In the genomic region with DNA sequence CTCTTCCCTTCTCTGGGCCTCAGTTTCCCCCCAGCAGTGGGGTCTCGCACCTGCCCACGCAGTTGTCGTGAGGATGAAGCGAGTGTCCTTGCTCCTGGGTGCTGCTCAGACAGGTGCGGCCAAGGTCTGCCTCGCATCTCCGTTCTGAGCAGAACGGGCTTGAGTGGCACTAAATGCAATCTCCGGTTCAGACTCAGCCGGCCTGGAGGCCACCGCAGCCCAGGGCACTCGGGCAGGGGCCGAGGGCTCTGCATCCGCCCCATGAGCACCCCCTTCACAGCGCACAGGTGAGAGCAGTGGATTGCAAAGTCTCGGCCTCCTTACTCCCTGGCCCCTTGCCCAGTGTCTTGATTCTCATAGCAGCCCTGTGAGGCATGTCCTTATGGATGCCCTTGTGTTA, we compare ENCODE assay signal across 25 cellular contexts. TPM values are rescaled to one million over a fixed set of nuclear protein-coding genes. Genes with fewer than 3 reads are reported as not detected.
DNase-seq lines count a peak whose midpoint lies in the region; ATAC-seq, FAIRE-seq and TF ChIP-seq lines count a peak whose summit lies in the region.
"Had no signal": no experiment of that assay in that cellular context is flagged by ENCODE, and none has a peak within 500 bp of the region (broad histone marks: within the 10 kb centered on the region; RNA-seq: fewer than 3 reads in every experiment).

No MANE protein-coding gene starts in this region.

- no peak for DNase-seq in IMR-90
- no peak for DNase-seq in H1 (ENCODE audit: low read depth in 1 of 2, low spot score in 2 of 2)
- no peak for DNase-seq in neural progenitor cell (ENCODE audit: low spot score)
- DNase-seq in upper lobe of right lung: peak; percentile 54
- DNase-seq in NCI-H446 treated with DMSO at 0.1 percent for 48 hours (lab: John Stamatoyannopoulos, UW): no peak
- no peak for DNase-seq in RPMI8226
- DNase-seq: CD4-positive, alpha-beta T cell; COR-L47; DMS 273 treated with DMSO at 0.1 percent for 48 hours; DMS79 treated with DMSO at 0.1 percent for 48 hours; HCEC 1CT; NCI-H1105; NCI-H146; NCI-H2029; NCI-H226; NCI-H524 treated with DMSO at 0.1 percent for 48 hours; NCI-H82; SHP77 had no signal

- peaks cover 3% of the 10 kb centered on the region for H3F3A ChIP-seq in neural progenitor cell (ENCODE audit: low read depth)

- TF ChIP-seq POLR2A in IMR-90 (IDR thresholded peaks at IDR 0.05; ENCODE audit: low read depth, low read length) (no peak), H1 (IDR thresholded peaks at IDR 0.05; ENCODE audit: control extremely low read depth in 1 of 2, low read depth in 2 of 2, low read length in 2 of 2) (no peak)

- H3K23me2 ChIP-seq in H1 (ENCODE audit: low read depth, low read length): peaks cover 5% of the 10 kb centered on the region; the same call in 1 of the 2 replicates

- in situ Hi-C loops in IMR-90 (cut with MboI; ENCODE audit: low sequenced_read_pairs): no loop called here

- H2BK15ac ChIP-seq in IMR-90 (ENCODE audit: low read depth, low read length) (no peak overlapping the region), H1 (ENCODE audit: low read length) (no peak overlapping the region; the same call in 1 of the 2 replicates)

- H3K4me3 Mint-ChIP-seq in neural progenitor cell: peak overlapping the region; percentile 73
- H3K4me3 Mint-ChIP-seq: CD4-positive, alpha-beta T cell; IgD-negative memory B cell had no signal

- H2BK120ac ChIP-seq in IMR-90 (ENCODE audit: low read depth, low read length) (no peak overlapping the region), H1 (replicated peaks; ENCODE audit: low read depth, low read length) (no peak overlapping the region)

- no peak for TF ChIP-seq RAD21 in IMR-90 (IDR thresholded peaks at IDR 0.05; ENCODE audit: low read length)
- TF ChIP-seq RAD21 in H1 (IDR thresholded peaks at IDR 0.05 in 1 of 2, conservative IDR thresholded peaks at IDR 0.05 in 1 of 2; ENCODE audit: low read depth in 2 of 2, low read length in 2 of 2): no peak

- H3K36me3 ChIP-seq in IMR-90 (ENCODE audit: control insufficient read depth, insufficient read depth, low read length) (no peaks in the 10 kb centered on the region), H1 (ENCODE audit: control insufficient read depth in 2 of 4, insufficient read depth in 4 of 4, low read length in 3 of 4) (no peaks in the 10 kb centered on the region), neural progenitor cell (no peaks in the 10 kb centered on the region), upper lobe of right lung (no peaks in the 10 kb centered on the region)

- 77% methylated on average over 12 of the region's 16 CpGs; no CpG with 5 or more reads in 1 of the 2 experiments for WGBS in IMR-90 (ENCODE audit: extremely low coverage in 2 of 2, insufficient read length in 1 of 2), 2 experiments
- WGBS in H1 (ENCODE audit: extremely low coverage in 1 of 2, insufficient coverage in 1 of 2, insufficient read length in 1 of 2, insufficient replicate concordance in 2 of 2, low coverage in 1 of 2, low lambda C conversion rate in 2 of 2, missing lambda C conversion rate in 1 of 2), 2 experiments: 94% methylated on average over 16 of the region's 16 CpGs; no CpG with 5 or more reads in 1 of the 2 experiments

- H3K27ac Mint-ChIP-seq in neural progenitor cell: peak overlapping the region; percentile 96
- H3K27ac Mint-ChIP-seq: CD4-positive, alpha-beta T cell; IgD-negative memory B cell had no signal

- H3K36me3 Mint-ChIP-seq in neural progenitor cell: no peaks in the 10 kb centered on the region

- CTCF ChIA-PET in IMR-90 (lab: Yijun Ruan, JAX) (no interaction called here), H1 (lab: Charles Lee; ENCODE audit: partially characterized antibody) (interaction anchor here (0.8 to 8.7 kb wide), 6 partner anchors 78 to 128 kb away, joined by 3 to 75 read pairs (median 4); no protein-coding TSS in a partner anchor)

- H3K27ac ChIP-seq in IMR-90 (ENCODE audit: insufficient read depth, low read length) (no peak overlapping the region), H1 (ENCODE audit: low read depth, low read length) (no peak overlapping the region), neural progenitor cell (no peak overlapping the region), upper lobe of right lung (no peak overlapping the region)
- H3K27ac ChIP-seq: GM23248 had no signal

- dilution Hi-C loops in IMR-90 (cut with HindIII; ENCODE audit: low sequenced_read_pairs, unreplicated experiment): no loop called here

- FAIRE-seq in H1 (lab: Jason Lieb, UNC): no peak
- FAIRE-seq: A549, RCC 7860 had no signal

- no peak overlapping the region for H3K9ac ChIP-seq in IMR-90 (ENCODE audit: low read depth, low read length)
- no peak overlapping the region for H3K9ac ChIP-seq in H1 (replicated peaks in 1 of 4; ENCODE audit: extremely low read depth in 1 of 4, low read depth in 3 of 4, low read length in 3 of 4)
- no peak overlapping the region for H3K9ac ChIP-seq in neural progenitor cell
- H3K9ac ChIP-seq: GM23248 had no signal

- H3K79me1 ChIP-seq in IMR-90 (ENCODE audit: low read depth in 1 of 2, low read length in 2 of 2) (no peaks in the 10 kb centered on the region), H1 (ENCODE audit: low read depth, low read length) (no peaks in the 10 kb centered on the region)

- H4K5ac ChIP-seq in IMR-90 (ENCODE audit: low read depth, low read length) (no peak overlapping the region), H1 (ENCODE audit: insufficient read length, low read depth, low read length) (no peak overlapping the region)

- H3K27me3 Mint-ChIP-seq in neural progenitor cell (ENCODE audit: insufficient read depth, low read depth): peaks cover 14% of the 10 kb centered on the region
- H3K27me3 Mint-ChIP-seq: CD4-positive, alpha-beta T cell had no signal

- no TSS peak for BruUV-seq in IMR-90 (replicated peaks; lab: Mats Ljungman, UMichigan)

- H3K23ac ChIP-seq in IMR-90 (ENCODE audit: low read depth, low read length): no peak overlapping the region
- no peak overlapping the region for H3K23ac ChIP-seq in H1 (ENCODE audit: insufficient read length)

- H4K8ac ChIP-seq in IMR-90 (ENCODE audit: low read depth in 2 of 2, low read length in 2 of 2) (no peak overlapping the region), H1 (ENCODE audit: extremely low read depth, insufficient read depth, low read length) (no peak overlapping the region)

- no peaks in the 10 kb centered on the region for H3K9me3 ChIP-seq in IMR-90 (ENCODE audit: control insufficient read depth, insufficient read depth, low read length)
- H3K9me3 ChIP-seq in H1 (ENCODE audit: insufficient read depth in 2 of 2, low read depth in 1 of 2, low read length in 1 of 2): no peaks in the 10 kb centered on the region
- H3K9me3 ChIP-seq in neural progenitor cell (ENCODE audit: low read depth): no peaks in the 10 kb centered on the region
- H3K9me3 ChIP-seq in upper lobe of right lung: no peaks in the 10 kb centered on the region
- H3K9me3 ChIP-seq: A549 had no signal

- H3K18ac ChIP-seq in IMR-90 (ENCODE audit: low read depth, low read length) (no peak overlapping the region), H1 (ENCODE audit: extremely low read depth, low read length) (no peak overlapping the region)

- H4K20me1 ChIP-seq in IMR-90 (ENCODE audit: insufficient read depth, low read length) (0 out of 2 replicates have a peak, but pooled peaks cover 4% of the 10 kb centered on the region), H1 (replicated peaks in 1 of 2; ENCODE audit: control insufficient read depth in 1 of 2, insufficient read depth in 2 of 2, low read length in 2 of 2) (peaks cover 0 to 4% of the 10 kb centered on the region in 2 experiments), neural progenitor cell (ENCODE audit: low read depth) (no peaks in the 10 kb centered on the region)

- H2BK5ac ChIP-seq in IMR-90 (ENCODE audit: low read depth, low read length, poor library complexity, severe bottlenecking) (no peak overlapping the region), H1 (ENCODE audit: low read depth, low read length) (0 out of 2 replicates have a peak overlapping the region, but pooled peaks have one; percentile 97)

- H3K4ac ChIP-seq in IMR-90 (ENCODE audit: low read depth, low read length): no peak overlapping the region
- no peak overlapping the region for H3K4ac ChIP-seq in H1 (replicated peaks; ENCODE audit: insufficient read length, low read depth, low read length)

- intact Hi-C loops in IMR-90 (cut with micrococcal nuclease): no loop called here
- intact Hi-C loops in upper lobe of right lung (cut with DNase I): no loop called here

- ATAC-seq in IMR-90 (ENCODE audit: low read depth) (no peak), upper lobe of right lung (no peak), HG03565 (IDR thresholded peaks at IDR 0.05; ENCODE audit: unreplicated experiment) (no peak)
- ATAC-seq: A549 had no signal

- H3K27me3 ChIP-seq in IMR-90 (ENCODE audit: control insufficient read depth, insufficient read depth, low read length) (peaks cover 22% of the 10 kb centered on the region), H1 (replicated peaks in 1 of 4; ENCODE audit: control insufficient read depth in 3 of 4, extremely low read depth in 1 of 4, insufficient read depth in 3 of 4, low read length in 3 of 4) (no peaks in the 10 kb centered on the region; a peak in 3 of 7 replicates), neural progenitor cell (no peaks in the 10 kb centered on the region), upper lobe of right lung (no peaks in the 10 kb centered on the region)

- H4K91ac ChIP-seq in IMR-90 (ENCODE audit: insufficient read depth, low read depth, low read length) (no peak overlapping the region), H1 (replicated peaks; ENCODE audit: insufficient read length, low read length) (peak overlapping the region; percentile 98)

- POLR2A ChIA-PET in IMR-90 (lab: Charles Lee; ENCODE audit: unreplicated experiment) (no interaction called here), H1 (lab: Charles Lee; ENCODE audit: partially characterized antibody) (interaction anchor here (0.8 kb wide), 1 partner anchor 15 kb away, joined by 4 read pairs; no protein-coding TSS in a partner anchor)

- no peaks in the 10 kb centered on the region for H3K9me3 Mint-ChIP-seq in neural progenitor cell
- H3K9me3 Mint-ChIP-seq: CD4-positive, alpha-beta T cell; IgD-negative memory B cell had no signal

- no peak for TF ChIP-seq EP300 in H1 (IDR thresholded peaks at IDR 0.05; ENCODE audit: borderline replicate concordance in 1 of 2, low read depth in 2 of 2, low read length in 2 of 2)

- H3K4me2 ChIP-seq in IMR-90 (ENCODE audit: low read depth, low read length) (no peak overlapping the region), H1 (ENCODE audit: insufficient read depth in 1 of 2, low read depth in 2 of 2, low read length in 2 of 2) (no peak overlapping the region), neural progenitor cell (no peak overlapping the region)
- H3K4me2 ChIP-seq: A549 had no signal

- H2AK9ac ChIP-seq in IMR-90 (replicated peaks; ENCODE audit: low read depth, low read length, poor library complexity): peak overlapping the region; percentile 55

- no peaks in the 10 kb centered on the region for H3K9me1 ChIP-seq in IMR-90 (ENCODE audit: insufficient read depth, low read length)

- H3K4me1 ChIP-seq in IMR-90 (ENCODE audit: control insufficient read depth, insufficient read depth, low read length) (no peaks in the 10 kb centered on the region), H1 (replicated peaks in 1 of 4; ENCODE audit: control insufficient read depth in 3 of 4, insufficient read depth in 4 of 4, low read length in 3 of 4) (peaks cover 0 to 37% (median 24%) of the 10 kb centered on the region in 4 experiments; a peak in 6 of 7 replicates), neural progenitor cell (peaks cover 17% of the 10 kb centered on the region), upper lobe of right lung (no peaks in the 10 kb centered on the region)

- H3K56ac ChIP-seq in IMR-90 (ENCODE audit: extremely low read depth, insufficient read depth, low read length): no peak overlapping the region
- H3K56ac ChIP-seq in H1 (replicated peaks; ENCODE audit: insufficient read length, low read depth, low read length): no peak overlapping the region

- H2AFZ ChIP-seq in IMR-90 (replicated peaks; ENCODE audit: low read length, poor library complexity) (no peak overlapping the region), H1 (ENCODE audit: low read length) (no peak overlapping the region), neural progenitor cell (replicated peaks) (no peak overlapping the region)
- H2AFZ ChIP-seq: GM23248 had no signal

- H2BK12ac ChIP-seq in H1 (ENCODE audit: low read depth, low read length): peak overlapping the region; percentile 100; the same call in 1 of the 2 replicates

- H3K79me2 ChIP-seq in H1 (ENCODE audit: control insufficient read depth in 1 of 2, insufficient read depth in 2 of 2, low read length in 2 of 2) (no peaks in the 10 kb centered on the region), neural progenitor cell (ENCODE audit: low read depth) (no peaks in the 10 kb centered on the region)

- H3K4me1 Mint-ChIP-seq in neural progenitor cell: peaks cover 55% of the 10 kb centered on the region

- TF ChIP-seq CTCF in IMR-90 (conservative IDR thresholded peaks at IDR 0.05; ENCODE audit: low read depth, low read length) (no peak), H1 (IDR thresholded peaks at IDR 0.05; ENCODE audit: control extremely low read depth in 1 of 3, insufficient read depth in 1 of 3, low read depth in 1 of 3, low read length in 3 of 3) (no peak), neural progenitor cell (IDR thresholded peaks at IDR 0.05) (no peak), upper lobe of right lung (IDR thresholded peaks at IDR 0.05) (no peak)

- H3K14ac ChIP-seq in IMR-90 (replicated peaks; ENCODE audit: low read depth, low read length): no peak overlapping the region
- H3K14ac ChIP-seq in H1 (ENCODE audit: insufficient read length): no peak overlapping the region

- H2BK20ac ChIP-seq in IMR-90 (ENCODE audit: low read depth, low read length) (no peak overlapping the region), H1 (ENCODE audit: low read length) (peak overlapping the region; percentile 94; the same call in 1 of the 2 replicates)

- H2AK5ac ChIP-seq in IMR-90 (ENCODE audit: low read depth, low read length) (no peak overlapping the region), H1 (ENCODE audit: low read depth, low read length) (no peak overlapping the region)

- no peak overlapping the region for H3K4me3 ChIP-seq in IMR-90 (ENCODE audit: insufficient read depth, low read depth, low read length)
- H3K4me3 ChIP-seq in H1 (ENCODE audit: extremely low read depth in 1 of 4, insufficient read depth in 2 of 4, low read depth in 3 of 4, low read length in 4 of 4): no peak overlapping the region
- no peak overlapping the region for H3K4me3 ChIP-seq in neural progenitor cell
- H3K4me3 ChIP-seq in upper lobe of right lung: no peak overlapping the region
- H3K4me3 ChIP-seq: A549, GM23248 had no signal

RNA-seq across cellular contexts. Expression of a gene that starts 5.2 kb away (rescaled TPM):
- total RNA-seq in IMR-90 (2012; rRNA removed): not detected in 2 replicates
- not detected in 2 replicates for polyA plus RNA-seq in IMR-90 (2012; rRNA removed)
- not detected in 2 replicates for polyA plus RNA-seq in IMR-90 (2012; cell fraction: cytosol; rRNA removed)
- polyA plus RNA-seq in IMR-90 (2012; cell fraction: nucleus; rRNA removed; ENCODE audit: low replicate concordance): not detected in 2 replicates
- not detected in 2 replicates for total RNA-seq in H1 (2021; fragmentation: NEBNext Ultra II Directional; extraction: Animal tissue kit (Norgen Biotek cat#: 25700))
- polyA plus RNA-seq in H1 (2011; rRNA removed): 0.05 TPM in 1 of 2 replicates, not detected in the other
- not detected for polyA plus RNA-seq in H1 (2011; cell fraction: cytosol; rRNA removed)
- not detected for polyA plus RNA-seq in H1 (2011; cell fraction: nucleus; rRNA removed)
- polyA plus RNA-seq in H1 (2012, experiment 1 of 2): not detected in 4 replicates
- not detected for polyA plus RNA-seq in H1 (2012, experiment 2 of 2)
- polyA plus RNA-seq in H1 (2013, experiment 1 of 2): 0.04 TPM
- not detected for polyA plus RNA-seq in H1 (2013, experiment 2 of 2)
- not detected in 2 replicates for polyA minus RNA-seq in H1 (2011; rRNA and poly(A)+ RNA removed)
- not detected for polyA minus RNA-seq in H1 (2011; cell fraction: cytosol; rRNA and poly(A)+ RNA removed)
- not detected for polyA minus RNA-seq in H1 (2011; cell fraction: nucleus; rRNA and poly(A)+ RNA removed)
- not detected in 2 replicates for total RNA-seq in neural progenitor cell (ENCODE audit: low replicate concordance)
- not detected for total RNA-seq in upper lobe of right lung
- total RNA-seq: CD4-positive, alpha-beta T cell; GM23248 had no signal
- polyA plus RNA-seq: BJ, GM23248, IgD-negative memory B cell had no signal

RNA-seq across cellular contexts. Expression of a gene that starts 30.1 kb away (rescaled TPM):
- not detected in 2 replicates for total RNA-seq in IMR-90 (2012; rRNA removed)
- not detected in 2 replicates for polyA plus RNA-seq in IMR-90 (2012; rRNA removed)
- not detected in 2 replicates for polyA plus RNA-seq in IMR-90 (2012; cell fraction: cytosol; rRNA removed)
- not detected in 2 replicates for polyA plus RNA-seq in IMR-90 (2012; cell fraction: nucleus; rRNA removed; ENCODE audit: low replicate concordance)
- not detected in 2 replicates for total RNA-seq in H1 (2021; fragmentation: NEBNext Ultra II Directional; extraction: Animal tissue kit (Norgen Biotek cat#: 25700))
- polyA plus RNA-seq in H1 (2011; rRNA removed): not detected in 2 replicates
- not detected for polyA plus RNA-seq in H1 (2011; cell fraction: cytosol; rRNA removed)
- not detected for polyA plus RNA-seq in H1 (2011; cell fraction: nucleus; rRNA removed)
- not detected in 4 replicates for polyA plus RNA-seq in H1 (2012, experiment 1 of 2)
- not detected for polyA plus RNA-seq in H1 (2012, experiment 2 of 2)
- not detected for polyA plus RNA-seq in H1 (2013, experiment 1 of 2)
- not detected for polyA plus RNA-seq in H1 (2013, experiment 2 of 2)
- not detected in 2 replicates for polyA minus RNA-seq in H1 (2011; rRNA and poly(A)+ RNA removed)
- not detected for polyA minus RNA-seq in H1 (2011; cell fraction: cytosol; rRNA and poly(A)+ RNA removed)
- polyA minus RNA-seq in H1 (2011; cell fraction: nucleus; rRNA and poly(A)+ RNA removed): not detected
- total RNA-seq in neural progenitor cell (ENCODE audit: low replicate concordance): not detected in 2 replicates
- total RNA-seq in upper lobe of right lung: not detected
- total RNA-seq: CD4-positive, alpha-beta T cell; GM23248; OCI-LY7 had no signal
- polyA plus RNA-seq: A549, BJ, GM23248, IgD-negative memory B cell had no signal
